ENCODE assay signal across 2 cellular contexts in genomic region chr6:125923371-125923877, GRCh38.
A peak's percentile ranks its signal among the peaks of the same experiment; 100 is the strongest.
TF ChIP-seq lines count a peak whose summit lies in the region.

No MANE protein-coding gene starts in this region.

TF ChIP-seq in K562, 482 proteins besides CTCF, POLR2A, EP300 and RAD21 (continued from another document and continues in another):
- TF ChIP-seq HDAC3 (IDR thresholded peaks at IDR 0.05; ENCODE audit: borderline replicate concordance, partially characterized antibody) = peak; percentile 1
- TF ChIP-seq DDX20 (tag; IDR thresholded peaks at IDR 0.05; ENCODE audit: low read depth) = peak; percentile 19; the same call in 1 of the 2 replicates
- no peak for TF ChIP-seq HNRNPLL (IDR thresholded peaks at IDR 0.05; ENCODE audit: low read depth, low read length, poor library complexity, severe bottlenecking)
- peak; percentile 55; the same call in 1 of the 2 replicates for TF ChIP-seq ADNP (tag; IDR thresholded peaks at IDR 0.05)
- no peak for TF ChIP-seq TOE1 (IDR thresholded peaks at IDR 0.05; ENCODE audit: borderline replicate concordance)
- TF ChIP-seq TOE1 (CRISPR knock-in tag; IDR thresholded peaks at IDR 0.05; ENCODE audit: borderline replicate concordance, low read depth) = no peak
- TF ChIP-seq, protein P1, sequence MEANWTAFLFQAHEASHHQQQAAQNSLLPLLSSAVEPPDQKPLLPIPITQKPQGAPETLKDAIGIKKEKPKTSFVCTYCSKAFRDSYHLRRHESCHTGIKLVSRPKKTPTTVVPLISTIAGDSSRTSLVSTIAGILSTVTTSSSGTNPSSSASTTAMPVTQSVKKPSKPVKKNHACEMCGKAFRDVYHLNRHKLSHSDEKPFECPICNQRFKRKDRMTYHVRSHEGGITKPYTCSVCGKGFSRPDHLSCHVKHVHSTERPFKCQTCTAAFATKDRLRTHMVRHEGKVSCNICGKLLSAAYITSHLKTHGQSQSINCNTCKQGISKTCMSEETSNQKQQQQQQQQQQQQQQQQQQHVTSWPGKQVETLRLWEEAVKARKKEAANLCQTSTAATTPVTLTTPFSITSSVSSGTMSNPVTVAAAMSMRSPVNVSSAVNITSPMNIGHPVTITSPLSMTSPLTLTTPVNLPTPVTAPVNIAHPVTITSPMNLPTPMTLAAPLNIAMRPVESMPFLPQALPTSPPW (CRISPR knock-in tag; IDR thresholded peaks at IDR 0.05) = no peak
- no peak for TF ChIP-seq HOXB6 (CRISPR knock-in tag; IDR thresholded peaks at IDR 0.05; ENCODE audit: borderline replicate concordance)
- TF ChIP-seq, protein P2, sequence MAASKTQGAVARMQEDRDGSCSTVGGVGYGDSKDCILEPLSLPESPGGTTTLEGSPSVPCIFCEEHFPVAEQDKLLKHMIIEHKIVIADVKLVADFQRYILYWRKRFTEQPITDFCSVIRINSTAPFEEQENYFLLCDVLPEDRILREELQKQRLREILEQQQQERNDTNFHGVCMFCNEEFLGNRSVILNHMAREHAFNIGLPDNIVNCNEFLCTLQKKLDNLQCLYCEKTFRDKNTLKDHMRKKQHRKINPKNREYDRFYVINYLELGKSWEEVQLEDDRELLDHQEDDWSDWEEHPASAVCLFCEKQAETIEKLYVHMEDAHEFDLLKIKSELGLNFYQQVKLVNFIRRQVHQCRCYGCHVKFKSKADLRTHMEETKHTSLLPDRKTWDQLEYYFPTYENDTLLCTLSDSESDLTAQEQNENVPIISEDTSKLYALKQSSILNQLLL (CRISPR knock-in tag; IDR thresholded peaks at IDR 0.05; ENCODE audit: borderline replicate concordance) = no peak
- TF ChIP-seq NKRF (IDR thresholded peaks at IDR 0.05; ENCODE audit: borderline replicate concordance) = no peak
- peak; percentile 87 for TF ChIP-seq PKNOX1 (IDR thresholded peaks at IDR 0.05)
- TF ChIP-seq SMARCA4 (IDR thresholded peaks at IDR 0.05) = peak; percentile 71
- TF ChIP-seq ZFPM2 (CRISPR knock-in tag; IDR thresholded peaks at IDR 0.05) = no peak
- TF ChIP-seq ZNF175 (CRISPR knock-in tag; IDR thresholded peaks at IDR 0.05; ENCODE audit: low read depth) = peak; percentile 92; the same call in 1 of the 2 replicates
- peak; percentile 59; the same call in 1 of the 2 replicates for TF ChIP-seq ZNF644 (tag; IDR thresholded peaks at IDR 0.05; ENCODE audit: low read depth)
- no peak for TF ChIP-seq ZC3H11A (IDR thresholded peaks at IDR 0.05; ENCODE audit: low read depth, low read length)
- no peak for TF ChIP-seq FOS (IDR thresholded peaks at IDR 0.05; ENCODE audit: extremely low read depth, insufficient read length)
- TF ChIP-seq ZNF699 (CRISPR knock-in tag; IDR thresholded peaks at IDR 0.05; ENCODE audit: insufficient replicate concordance) = no peak
- TF ChIP-seq TEAD4 (IDR thresholded peaks at IDR 0.05; ENCODE audit: low read length) = no peak
- TF ChIP-seq TEAD4 (CRISPR knock-in tag; IDR thresholded peaks at IDR 0.05; ENCODE audit: borderline replicate concordance) = no peak
- TF ChIP-seq ESRRB (CRISPR knock-in tag; IDR thresholded peaks at IDR 0.05; ENCODE audit: borderline replicate concordance) = no peak
- no peak for TF ChIP-seq CREM (IDR thresholded peaks at IDR 0.05; ENCODE audit: low read depth)
- no peak for TF ChIP-seq ZBED1 (IDR thresholded peaks at IDR 0.05)
- no peak for TF ChIP-seq FOXK2 (conservative IDR thresholded peaks at IDR 0.05 in 1 of 2, IDR thresholded peaks at IDR 0.05 in 1 of 2; ENCODE audit: low read depth in 2 of 2)
- no peak for TF ChIP-seq PPARD (CRISPR knock-in tag; IDR thresholded peaks at IDR 0.05)
- peak; percentile 62; the same call in 1 of the 2 replicates for TF ChIP-seq CTBP1 (IDR thresholded peaks at IDR 0.05; ENCODE audit: borderline replicate concordance)
- TF ChIP-seq CEBPG (CRISPR knock-in tag; IDR thresholded peaks at IDR 0.05) = peak; percentile 95
- peak; percentile 90 to 94 for TF ChIP-seq CEBPG (tag; conservative IDR thresholded peaks at IDR 0.05 in 1 of 2, IDR thresholded peaks at IDR 0.05 in 1 of 2)
- TF ChIP-seq, protein P3, sequence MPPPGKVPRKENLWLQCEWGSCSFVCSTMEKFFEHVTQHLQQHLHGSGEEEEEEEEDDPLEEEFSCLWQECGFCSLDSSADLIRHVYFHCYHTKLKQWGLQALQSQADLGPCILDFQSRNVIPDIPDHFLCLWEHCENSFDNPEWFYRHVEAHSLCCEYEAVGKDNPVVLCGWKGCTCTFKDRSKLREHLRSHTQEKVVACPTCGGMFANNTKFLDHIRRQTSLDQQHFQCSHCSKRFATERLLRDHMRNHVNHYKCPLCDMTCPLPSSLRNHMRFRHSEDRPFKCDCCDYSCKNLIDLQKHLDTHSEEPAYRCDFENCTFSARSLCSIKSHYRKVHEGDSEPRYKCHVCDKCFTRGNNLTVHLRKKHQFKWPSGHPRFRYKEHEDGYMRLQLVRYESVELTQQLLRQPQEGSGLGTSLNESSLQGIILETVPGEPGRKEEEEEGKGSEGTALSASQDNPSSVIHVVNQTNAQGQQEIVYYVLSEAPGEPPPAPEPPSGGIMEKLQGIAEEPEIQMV (tag; conservative IDR thresholded peaks at IDR 0.05; ENCODE audit: low read depth) = peak; percentile 29; the same call in 1 of the 2 replicates
- TF ChIP-seq ZNF507 (tag; conservative IDR thresholded peaks at IDR 0.05) = no peak

TF ChIP-seq in liver, 16 proteins besides CTCF, POLR2A, EP300 and RAD21 (continued from another document):
- TF ChIP-seq GABPA (IDR thresholded peaks at IDR 0.05 in 1 of 2, conservative IDR thresholded peaks at IDR 0.05 in 1 of 2) = peak in 1 of 2 donors; percentile 25
- TF ChIP-seq FOXA2 (IDR thresholded peaks at IDR 0.05) = no peak
- peak; percentile 11 for TF ChIP-seq FOXA1 (IDR thresholded peaks at IDR 0.05)
- peak; percentile 7 for TF ChIP-seq HNF4G (IDR thresholded peaks at IDR 0.05)
- TF ChIP-seq, protein P4, sequence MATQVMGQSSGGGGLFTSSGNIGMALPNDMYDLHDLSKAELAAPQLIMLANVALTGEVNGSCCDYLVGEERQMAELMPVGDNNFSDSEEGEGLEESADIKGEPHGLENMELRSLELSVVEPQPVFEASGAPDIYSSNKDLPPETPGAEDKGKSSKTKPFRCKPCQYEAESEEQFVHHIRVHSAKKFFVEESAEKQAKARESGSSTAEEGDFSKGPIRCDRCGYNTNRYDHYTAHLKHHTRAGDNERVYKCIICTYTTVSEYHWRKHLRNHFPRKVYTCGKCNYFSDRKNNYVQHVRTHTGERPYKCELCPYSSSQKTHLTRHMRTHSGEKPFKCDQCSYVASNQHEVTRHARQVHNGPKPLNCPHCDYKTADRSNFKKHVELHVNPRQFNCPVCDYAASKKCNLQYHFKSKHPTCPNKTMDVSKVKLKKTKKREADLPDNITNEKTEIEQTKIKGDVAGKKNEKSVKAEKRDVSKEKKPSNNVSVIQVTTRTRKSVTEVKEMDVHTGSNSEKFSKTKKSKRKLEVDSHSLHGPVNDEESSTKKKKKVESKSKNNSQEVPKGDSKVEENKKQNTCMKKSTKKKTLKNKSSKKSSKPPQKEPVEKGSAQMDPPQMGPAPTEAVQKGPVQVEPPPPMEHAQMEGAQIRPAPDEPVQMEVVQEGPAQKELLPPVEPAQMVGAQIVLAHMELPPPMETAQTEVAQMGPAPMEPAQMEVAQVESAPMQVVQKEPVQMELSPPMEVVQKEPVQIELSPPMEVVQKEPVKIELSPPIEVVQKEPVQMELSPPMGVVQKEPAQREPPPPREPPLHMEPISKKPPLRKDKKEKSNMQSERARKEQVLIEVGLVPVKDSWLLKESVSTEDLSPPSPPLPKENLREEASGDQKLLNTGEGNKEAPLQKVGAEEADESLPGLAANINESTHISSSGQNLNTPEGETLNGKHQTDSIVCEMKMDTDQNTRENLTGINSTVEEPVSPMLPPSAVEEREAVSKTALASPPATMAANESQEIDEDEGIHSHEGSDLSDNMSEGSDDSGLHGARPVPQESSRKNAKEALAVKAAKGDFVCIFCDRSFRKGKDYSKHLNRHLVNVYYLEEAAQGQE (IDR thresholded peaks at IDR 0.05) = no peak
- TF ChIP-seq EGR1 (IDR thresholded peaks at IDR 0.05; ENCODE audit: low read depth in 2 of 2) = peak in 1 of 2 donors; percentile 79
- no peak for TF ChIP-seq ZBTB33 (IDR thresholded peaks at IDR 0.05)
- peak; percentile 41 to 75 for TF ChIP-seq RXRA (IDR thresholded peaks at IDR 0.05)
- TF ChIP-seq SP1 (IDR thresholded peaks at IDR 0.05) = peak; percentile 39
- peak; percentile 49 for TF ChIP-seq YY1 (IDR thresholded peaks at IDR 0.05)
- TF ChIP-seq NR2F2 (IDR thresholded peaks at IDR 0.05) = no peak
- TF ChIP-seq ATF3 (IDR thresholded peaks at IDR 0.05) = peak; percentile 69
- no peak for TF ChIP-seq TAF1 (conservative IDR thresholded peaks at IDR 0.05)
- peak; percentile 57 to 75 for TF ChIP-seq HNF4A (conservative IDR thresholded peaks at IDR 0.05)
TF ChIP-seq in liver: peak in this region for 11.
